10 cellular contexts compared by ENCODE assay signal in genomic region chr3:42051384-42052131, GRCh38. TPM values are rescaled to one million over a fixed set of nuclear protein-coding genes. Genes with fewer than 3 reads are reported as not detected.
A peak's percentile ranks its signal among the peaks of the same experiment; 100 is the strongest.
DNase-seq lines count a peak whose midpoint lies in the region; ATAC-seq and TF ChIP-seq lines count a peak whose summit lies in the region.
"Had no signal": no experiment of that assay in that cellular context is flagged by ENCODE, and none has a peak within 500 bp of the region (broad histone marks: within the 10 kb centered on the region; RNA-seq: fewer than 3 reads in every experiment).

No MANE protein-coding gene starts in this region.

- H3K36me3 Mint-ChIP-seq in endothelial cell (ENCODE audit: low read depth, unreplicated experiment): no peaks in the 10 kb centered on the region

- no peaks in the 10 kb centered on the region for H3K9me3 ChIP-seq in psoas muscle

- 65 to 71% (median 66%) methylated on average over 4 of the region's 4 CpGs for WGBS in psoas muscle, 3 donors

- no peak overlapping the region for H3K4me3 ChIP-seq in psoas muscle

- intact Hi-C loops in psoas muscle (cut with DNase I): no loop called here

- peak overlapping the region; percentile 97 for H3K27ac Mint-ChIP-seq in endothelial cell (ENCODE audit: unreplicated experiment)

- ATAC-seq in GM18867 (IDR thresholded peaks at IDR 0.05; ENCODE audit: unreplicated experiment): peak; percentile 35
- ATAC-seq in HG03045 (IDR thresholded peaks at IDR 0.05; ENCODE audit: unreplicated experiment): peak; percentile 32
- ATAC-seq in psoas muscle: peak; percentile 29 to 62 (median 46)

- H3K4me1 ChIP-seq in psoas muscle: peaks cover 47% of the 10 kb centered on the region

- no peaks in the 10 kb centered on the region for H3K27me3 ChIP-seq in psoas muscle (ENCODE audit: insufficient read depth in 3 of 3, low read length in 2 of 3)

- no peaks in the 10 kb centered on the region for H3K36me3 ChIP-seq in psoas muscle (ENCODE audit: insufficient read depth in 1 of 2, low read depth in 1 of 2)

- H3K4me1 Mint-ChIP-seq in endothelial cell (ENCODE audit: unreplicated experiment): peaks cover 61% of the 10 kb centered on the region

- no peaks in the 10 kb centered on the region for H3K9me3 Mint-ChIP-seq in endothelial cell (ENCODE audit: unreplicated experiment)
- H3K9me3 Mint-ChIP-seq: nephron progenitor cell had no signal

- no peak overlapping the region for H3K4me3 Mint-ChIP-seq in endothelial cell (ENCODE audit: unreplicated experiment)
- H3K4me3 Mint-ChIP-seq: nephron progenitor cell had no signal

- peak overlapping the region; percentile 80 for H3K27ac ChIP-seq in psoas muscle

- H3K27me3 Mint-ChIP-seq in endothelial cell (ENCODE audit: unreplicated experiment): no peaks in the 10 kb centered on the region

- DNase-seq in endothelial cell (ENCODE audit: low spot score): no peak
- no peak for DNase-seq in psoas muscle
- no peak for DNase-seq in NCI-H1092 (lab: John Stamatoyannopoulos, UW)
- no peak for DNase-seq in AG08396 (ENCODE audit: low spot score)
- DNase-seq in NCI-H446 (lab: John Stamatoyannopoulos, UW): no peak
- no peak for DNase-seq in iPS-NIHi11 (ENCODE audit: low spot score)
- DNase-seq: GOT3, nephron progenitor cell had no signal

- no peak for TF ChIP-seq CTCF in endothelial cell (IDR thresholded peaks at IDR 0.05; ENCODE audit: unreplicated experiment)
- TF ChIP-seq CTCF in psoas muscle (IDR thresholded peaks at IDR 0.05): no peak

RNA-seq across cellular contexts. Expression of gene TRAK1, which starts 39.6 kb away (rescaled TPM):
- total RNA-seq in endothelial cell (ENCODE audit: unreplicated experiment) (48.2 TPM), psoas muscle (100 to 1,000 TPM in 3 of 4 donors, 10 to 100 TPM in 1; 94.8 to 128 (median 120) TPM)
- 10 to 100 TPM; 30.8 to 68.2 (median 45.2) TPM for polyA plus RNA-seq in psoas muscle
